Comparison of ENCODE assay signal across 8 cellular contexts in the genomic region with DNA sequence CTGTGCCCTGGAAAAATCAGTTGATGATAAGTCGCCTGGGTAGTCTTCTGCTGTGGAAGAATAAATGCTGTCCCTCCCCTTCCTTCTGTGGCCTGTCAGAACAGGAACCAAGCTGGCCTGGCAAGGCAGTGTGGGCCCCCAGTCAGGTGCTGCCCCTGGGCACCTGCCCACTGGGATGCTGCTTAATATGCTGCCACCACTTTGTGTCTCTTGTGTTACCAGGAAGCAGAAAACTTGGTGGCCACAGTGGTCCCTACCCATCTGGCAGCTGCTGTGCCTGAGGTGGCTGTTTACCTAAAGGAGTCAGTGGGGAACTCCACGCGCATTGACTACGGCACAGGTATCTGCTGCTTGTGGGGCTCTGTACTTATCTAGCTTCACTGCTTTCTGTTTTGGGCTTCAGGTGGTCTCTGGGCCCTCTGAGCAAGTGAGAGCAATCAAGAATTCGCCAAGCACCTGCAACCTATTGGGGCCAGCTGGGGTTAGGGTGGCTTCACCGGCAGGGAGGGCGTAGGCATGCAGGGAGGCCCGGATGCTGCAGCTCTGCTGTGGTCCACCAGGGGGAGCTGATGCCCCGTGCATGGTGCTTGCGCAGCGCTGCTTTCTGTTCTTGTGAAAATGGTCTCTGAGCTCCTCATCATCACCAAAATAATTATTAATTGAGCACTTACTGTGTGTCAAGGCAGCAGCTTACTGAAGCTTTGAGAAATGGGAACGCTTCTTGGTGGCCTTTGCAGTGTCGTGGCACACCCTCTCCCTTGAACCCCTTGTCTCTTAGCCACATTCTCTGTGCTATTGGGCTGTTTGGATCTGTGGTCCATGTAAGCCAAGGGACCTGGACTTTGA. TPM values are rescaled to one million over a fixed set of nuclear protein-coding genes. Genes with fewer than 3 reads are reported as not detected.
A peak's percentile ranks its signal among the peaks of the same experiment; 100 is the strongest.
DNase-seq lines count a peak whose midpoint lies in the region; ATAC-seq, FAIRE-seq and TF ChIP-seq lines count a peak whose summit lies in the region.

No MANE protein-coding gene starts in this region.

- CTCF ChIA-PET in WTC11 (lab: Charles Lee) (interaction anchor here (0.5 to 6.0 kb wide), 96 partner anchors 9 to 654 kb away, joined by 3 to 142 read pairs (median 4); partner anchors contain the start of genes ASB6, C9orf50, CRAT and IER5L), MCF 10A (lab: Yijun Ruan, JAX) (interaction anchor here (0.5 to 7.2 kb wide), 36 partner anchors 8 to 655 kb away, joined by 3 to 96 read pairs (median 4); partner anchors contain the start of genes C9orf50, IER5L and NTMT1)

- no TSS peak for BruUV-seq in MCF 10A (replicated peaks; lab: Mats Ljungman, UMichigan)

- no peak overlapping the region for H3K4me3 Mint-ChIP-seq in WTC11
- no peak overlapping the region for H3K4me3 Mint-ChIP-seq in MCF 10A (ENCODE audit: unreplicated experiment)

- H3K27ac Mint-ChIP-seq in WTC11 (no peak overlapping the region), MCF 10A (ENCODE audit: low read depth, unreplicated experiment) (no peak overlapping the region)

- H3K4me1 Mint-ChIP-seq in WTC11, result peaks cover 21% of the 10 kb centered on the region
- H3K4me1 Mint-ChIP-seq in MCF 10A (ENCODE audit: insufficient read depth, unreplicated experiment), result no peaks in the 10 kb centered on the region

- FAIRE-seq in kidney (lab: Jason Lieb, UNC), result no peak

- no peaks in the 10 kb centered on the region for H3K9me3 ChIP-seq in kidney (ENCODE audit: control insufficient read depth in 1 of 2, low read length in 2 of 2)

- H3K27me3 Mint-ChIP-seq in WTC11 (ENCODE audit: low read depth), result no peaks in the 10 kb centered on the region
- H3K27me3 Mint-ChIP-seq in MCF 10A (ENCODE audit: insufficient read depth, unreplicated experiment), result no peaks in the 10 kb centered on the region

- POLR2A ChIA-PET in WTC11 (lab: Charles Lee), result interaction anchor here (0.5 to 1.5 kb wide), 5 partner anchors 9 to 653 kb away, joined by 3 to 10 read pairs (median 5); no protein-coding TSS in a partner anchor
- POLR2A ChIA-PET in MCF 10A (lab: Yijun Ruan, JAX), result interaction anchor here (0.8 to 3.0 kb wide), 12 partner anchors 8 to 595 kb away, joined by 3 to 13 read pairs (median 4); partner anchors contain the start of genes DOLPP1 and IER5L

- peak; percentile 98 for TF ChIP-seq CTCF in WTC11 (IDR thresholded peaks at IDR 0.05)
- TF ChIP-seq CTCF in MCF 10A (IDR thresholded peaks at IDR 0.05; ENCODE audit: unreplicated experiment), result peak; percentile 92
- peak; percentile 99 for TF ChIP-seq CTCF in kidney (IDR thresholded peaks at IDR 0.05; ENCODE audit: borderline replicate concordance, extremely low read depth, insufficient read depth)

- H3K9me3 Mint-ChIP-seq in WTC11 (0 out of 2 replicates have a peak, but pooled peaks cover 4% of the 10 kb centered on the region), MCF 10A (ENCODE audit: unreplicated experiment) (no peaks in the 10 kb centered on the region)

- H3K27ac ChIP-seq in kidney (ENCODE audit: low read depth in 2 of 2, low read length in 2 of 2), result no peak overlapping the region

- ATAC-seq in GM19023 (IDR thresholded peaks at IDR 0.05; ENCODE audit: unreplicated experiment) (peak; percentile 78), WTC11 (peak; percentile 82), HG03378 (IDR thresholded peaks at IDR 0.05; ENCODE audit: unreplicated experiment) (no peak)

- intact Hi-C loops in MCF 10A (cut with micrococcal nuclease) (loop anchor here (2.0 kb wide), 1 partner anchor 479 kb away; no protein-coding TSS in a partner anchor), kidney (cut with DNase I) (no loop called here)

- H3K4me3 ChIP-seq in kidney (ENCODE audit: low read length in 2 of 2), result no peak overlapping the region

- H3K36me3 ChIP-seq in kidney (ENCODE audit: control insufficient read depth in 1 of 2, insufficient read depth in 2 of 2, low read length in 2 of 2), result peaks cover 17 to 36% of the 10 kb centered on the region in 2 donors

- peak; percentile 85 for DNase-seq in AG08396 (ENCODE audit: low spot score)
- DNase-seq in NCI-H1105 (lab: John Stamatoyannopoulos, UW), result peak; percentile 55
- peak; percentile 91 for DNase-seq in WTC11 (ENCODE audit: low spot score)
- peak; percentile 70 for DNase-seq in MCF 10A (ENCODE audit: unreplicated experiment)
- DNase-seq in kidney, result peak; percentile 92
- DNase-seq in stimulated activated CD4-positive, alpha-beta T cell treated with anti-CD3 and anti-CD28 coated beads, Interleukin-1b, Interleukin-23, amount 100 ng/mL, for 48 hours, result peak; percentile 83

- H3K36me3 Mint-ChIP-seq in WTC11, result peaks cover 61% of the 10 kb centered on the region
- peaks cover 65% of the 10 kb centered on the region for H3K36me3 Mint-ChIP-seq in MCF 10A (ENCODE audit: insufficient read depth, unreplicated experiment)

- H3K9ac ChIP-seq in kidney (ENCODE audit: low read length in 2 of 2), result no peak overlapping the region

- H3K4me1 ChIP-seq in kidney (ENCODE audit: control insufficient read depth in 1 of 2, insufficient read depth in 1 of 2, low read depth in 1 of 2, low read length in 2 of 2), result peaks cover 0 to 6% of the 10 kb centered on the region in 2 donors

TF ChIP-seq in WTC11, 78 proteins besides CTCF, POLR2A, EP300 and RAD21:
- TF ChIP-seq CDX4 (CRISPR knock-in tag; IDR thresholded peaks at IDR 0.05; ENCODE audit: borderline replicate concordance) (no peak), TEAD4 (CRISPR knock-in tag; IDR thresholded peaks at IDR 0.05) (no peak), MLX (CRISPR knock-in tag; IDR thresholded peaks at IDR 0.05) (no peak), SOX15 (CRISPR knock-in tag; IDR thresholded peaks at IDR 0.05) (no peak), IRF2 (CRISPR knock-in tag; IDR thresholded peaks at IDR 0.05; ENCODE audit: borderline replicate concordance, low read depth) (no peak)
- TF ChIP-seq, protein P1, sequence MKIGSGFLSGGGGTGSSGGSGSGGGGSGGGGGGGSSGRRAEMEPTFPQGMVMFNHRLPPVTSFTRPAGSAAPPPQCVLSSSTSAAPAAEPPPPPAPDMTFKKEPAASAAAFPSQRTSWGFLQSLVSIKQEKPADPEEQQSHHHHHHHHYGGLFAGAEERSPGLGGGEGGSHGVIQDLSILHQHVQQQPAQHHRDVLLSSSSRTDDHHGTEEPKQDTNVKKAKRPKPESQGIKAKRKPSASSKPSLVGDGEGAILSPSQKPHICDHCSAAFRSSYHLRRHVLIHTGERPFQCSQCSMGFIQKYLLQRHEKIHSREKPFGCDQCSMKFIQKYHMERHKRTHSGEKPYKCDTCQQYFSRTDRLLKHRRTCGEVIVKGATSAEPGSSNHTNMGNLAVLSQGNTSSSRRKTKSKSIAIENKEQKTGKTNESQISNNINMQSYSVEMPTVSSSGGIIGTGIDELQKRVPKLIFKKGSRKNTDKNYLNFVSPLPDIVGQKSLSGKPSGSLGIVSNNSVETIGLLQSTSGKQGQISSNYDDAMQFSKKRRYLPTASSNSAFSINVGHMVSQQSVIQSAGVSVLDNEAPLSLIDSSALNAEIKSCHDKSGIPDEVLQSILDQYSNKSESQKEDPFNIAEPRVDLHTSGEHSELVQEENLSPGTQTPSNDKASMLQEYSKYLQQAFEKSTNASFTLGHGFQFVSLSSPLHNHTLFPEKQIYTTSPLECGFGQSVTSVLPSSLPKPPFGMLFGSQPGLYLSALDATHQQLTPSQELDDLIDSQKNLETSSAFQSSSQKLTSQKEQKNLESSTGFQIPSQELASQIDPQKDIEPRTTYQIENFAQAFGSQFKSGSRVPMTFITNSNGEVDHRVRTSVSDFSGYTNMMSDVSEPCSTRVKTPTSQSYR (CRISPR knock-in tag; IDR thresholded peaks at IDR 0.05), result no peak

RNA-seq across cellular contexts. Expression of gene PTPA, which starts 20.3 kb away (rescaled TPM):
- 181 to 186 TPM (median 186 TPM) in 3 replicates for total RNA-seq in WTC11 (2021)
- total RNA-seq in MCF 10A (2022), result 90.8 and 91.8 TPM in 2 replicates
- 164 TPM for total RNA-seq in kidney
- 161 TPM for polyA plus RNA-seq in kidney (ENCODE audit: insufficient read depth, low read depth, low replicate concordance)

RNA-seq across cellular contexts. Expression of gene CRAT, which starts 20.9 kb away (rescaled TPM):
- total RNA-seq in WTC11 (2021), result 17.2 to 19.1 TPM (median 17.5 TPM) in 3 replicates
- total RNA-seq in MCF 10A (2022), result 14.5 and 17.0 TPM in 2 replicates
- 32.3 TPM for total RNA-seq in kidney
- 76.8 TPM for polyA plus RNA-seq in kidney (ENCODE audit: insufficient read depth, low read depth, low replicate concordance)

RNA-seq across cellular contexts. Expression of gene IER5L, which starts 46.5 kb away (rescaled TPM):
- 4.6 to 5.9 TPM (median 5.1 TPM) in 3 replicates for total RNA-seq in WTC11 (2021)
- 11.9 and 13.4 TPM in 2 replicates for total RNA-seq in MCF 10A (2022)
- total RNA-seq in kidney, result 46.9 TPM
- polyA plus RNA-seq in kidney (ENCODE audit: insufficient read depth, low read depth, low replicate concordance), result 18.0 TPM

RNA-seq across cellular contexts. Expression of gene DOLPP1, which starts 50.6 kb away (rescaled TPM):
- total RNA-seq in WTC11 (2021) (30.4 to 35.6 TPM (median 32.7 TPM) in 3 replicates), MCF 10A (2022) (16.3 and 18.5 TPM in 2 replicates), kidney (9.1 TPM)
- polyA plus RNA-seq in kidney (ENCODE audit: insufficient read depth, low read depth, low replicate concordance), result 12.1 TPM
